In the genomic region with DNA sequence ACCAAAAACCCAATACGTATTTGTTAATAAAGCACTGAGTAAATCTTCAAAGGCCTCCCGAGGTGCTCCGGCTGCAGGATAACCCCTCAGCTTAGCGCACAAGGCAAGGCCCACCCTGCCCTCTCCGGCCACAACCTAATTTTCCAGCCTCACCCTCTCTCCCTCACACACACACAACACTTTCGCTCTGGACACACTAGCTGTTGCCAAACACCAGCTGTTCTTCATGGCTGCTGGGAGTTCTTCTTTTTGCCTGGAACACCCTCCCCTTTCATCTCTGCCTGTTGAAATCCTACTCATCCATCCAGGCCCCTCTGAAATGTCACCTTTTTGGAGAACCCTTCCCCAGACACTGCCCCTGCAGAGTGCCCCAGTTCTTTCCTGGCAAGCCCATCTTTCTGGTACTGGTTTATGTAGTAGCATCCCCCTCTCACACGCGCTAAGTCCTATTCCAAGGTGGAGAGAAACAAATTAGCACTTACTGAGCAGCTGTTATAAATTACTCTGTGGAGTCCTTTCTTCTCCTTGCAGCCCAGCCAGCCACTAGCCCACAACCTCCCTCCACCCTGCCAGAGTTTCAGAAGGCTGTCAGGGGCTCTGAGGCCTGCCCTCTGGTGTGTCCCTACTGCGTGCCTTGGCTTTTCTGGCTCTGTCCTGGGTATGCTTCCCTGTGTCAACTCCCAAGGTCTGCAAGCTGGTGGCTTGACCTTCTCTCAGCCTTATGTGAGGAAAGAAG, we compare ENCODE assay signal across 9 cellular contexts. TPM values are rescaled to one million over a fixed set of nuclear protein-coding genes. Genes with fewer than 3 reads are reported as not detected.
DNase-seq lines count a peak whose midpoint lies in the region; ATAC-seq and TF ChIP-seq lines count a peak whose summit lies in the region.
"Had no signal": no experiment of that assay in that cellular context is flagged by ENCODE, and none has a peak within 500 bp of the region (broad histone marks: within the 10 kb centered on the region; RNA-seq: fewer than 3 reads in every experiment).

No MANE protein-coding gene starts in this region.

- POLR2A ChIA-PET in Caco-2 (lab: Charles Lee), result interaction anchor here (0.6 kb wide), 1 partner anchor 81 kb away, joined by 3 read pairs; no protein-coding TSS in a partner anchor

- peak overlapping the region in 3 of 4 donors; percentile 67 to 72 (median 71) for H3K27ac ChIP-seq in body of pancreas
- H3K27ac ChIP-seq in muscle layer of colon (ENCODE audit: low read depth, low read length), result peak overlapping the region; percentile 55
- H3K27ac ChIP-seq: epithelial cell of prostate had no signal

- no peaks in the 10 kb centered on the region for H3K36me3 Mint-ChIP-seq in Caco-2 (ENCODE audit: insufficient read depth, unreplicated experiment)

- H3K9me3 ChIP-seq in Caco-2 (no peaks in the 10 kb centered on the region), body of pancreas (no peaks in the 10 kb centered on the region), muscle layer of colon (ENCODE audit: low read length) (no peaks in the 10 kb centered on the region)

- H3K4me1 Mint-ChIP-seq in Caco-2 (ENCODE audit: low read depth, unreplicated experiment), result peaks cover 14% of the 10 kb centered on the region

- no peaks in the 10 kb centered on the region for H3K27me3 ChIP-seq in Caco-2 (replicated peaks; ENCODE audit: control insufficient read depth, insufficient read depth, low read length)
- H3K27me3 ChIP-seq in body of pancreas, result no peaks in the 10 kb centered on the region
- peaks cover 0 to 9% of the 10 kb centered on the region in 2 donors for H3K27me3 ChIP-seq in muscle layer of colon (ENCODE audit: control insufficient read depth in 1 of 2, insufficient read depth in 2 of 2, low read length in 2 of 2)

- no peak overlapping the region for H3K9ac ChIP-seq in muscle layer of colon (ENCODE audit: low read length)

- no TSS peak for BruUV-seq in Caco-2 (replicated peaks; lab: Mats Ljungman, UMichigan)

- CTCF ChIA-PET in Caco-2 (lab: Charles Lee), result interaction anchor here (0.7 to 1.1 kb wide), 3 partner anchors 18 to 213 kb away, joined by 3 to 5 read pairs (median 4); no protein-coding TSS in a partner anchor

- DNase-seq in Caco-2, result no peak
- peak; percentile 12 to 20 for DNase-seq in Kasumi-1 (lab: John Stamatoyannopoulos, UW)
- peak in 2 of 4 donors; percentile 8 to 39 for DNase-seq in body of pancreas
- no peak for DNase-seq in middle frontal gyrus (ENCODE audit: extremely low spot score, low spot score)
- no peak for DNase-seq in activated CD4-positive, alpha-beta T cell treated with anti-CD3 and anti-CD28 coated beads, Interleukin-2, amount 50 U/mL, for 48 hours
- DNase-seq in 8988T, result no peak

- H3K4me3 ChIP-seq in Caco-2 (ENCODE audit: low read depth, low read length), result peak overlapping the region; percentile 67; the same call in 1 of the 2 replicates
- no peak overlapping the region for H3K4me3 ChIP-seq in body of pancreas
- peak overlapping the region in 1 of 2 donors; percentile 60 for H3K4me3 ChIP-seq in muscle layer of colon (ENCODE audit: low read depth in 1 of 2, low read length in 2 of 2)

- no peak for TF ChIP-seq POLR2A in body of pancreas (IDR thresholded peaks at IDR 0.05)

- H3K36me3 ChIP-seq in Caco-2 (ENCODE audit: control insufficient read depth, insufficient read depth, low read length), result no peaks in the 10 kb centered on the region
- no peaks in the 10 kb centered on the region for H3K36me3 ChIP-seq in body of pancreas (replicated peaks in 1 of 2; ENCODE audit: insufficient read depth in 1 of 2, low read depth in 2 of 2)
- no peaks in the 10 kb centered on the region for H3K36me3 ChIP-seq in muscle layer of colon (ENCODE audit: insufficient read depth, low read length)

- H3K4me1 ChIP-seq in Caco-2 (0 out of 2 replicates have a peak, but pooled peaks cover 3% of the 10 kb centered on the region), body of pancreas (peaks cover 37% of the 10 kb centered on the region), muscle layer of colon (ENCODE audit: insufficient read depth, low read length) (no peaks in the 10 kb centered on the region)

- TF ChIP-seq CTCF in Caco-2 (IDR thresholded peaks at IDR 0.05; ENCODE audit: insufficient read depth in 1 of 2, low read depth in 1 of 2, low read length in 1 of 2, severe bottlenecking in 1 of 2, unreplicated experiment in 1 of 2) (no peak), body of pancreas (IDR thresholded peaks at IDR 0.05) (no peak)

- 60 to 88% methylated on average over 9 of the region's 9 CpGs for WGBS in body of pancreas, 2 donors

- intact Hi-C loops in Caco-2 (cut with micrococcal nuclease; ENCODE audit: unreplicated experiment) (no loop called here), body of pancreas (cut with DNase I) (no loop called here)

- ATAC-seq in body of pancreas (no peak), GM18502 (IDR thresholded peaks at IDR 0.05; ENCODE audit: poor library complexity, unreplicated experiment) (no peak)

- H3K4me3 Mint-ChIP-seq in Caco-2 (ENCODE audit: unreplicated experiment), result peak overlapping the region; percentile 64

- no peaks in the 10 kb centered on the region for H3K27me3 Mint-ChIP-seq in Caco-2 (ENCODE audit: insufficient read depth, unreplicated experiment)

- H3K9me3 Mint-ChIP-seq in Caco-2 (ENCODE audit: unreplicated experiment), result no peaks in the 10 kb centered on the region

- peak overlapping the region; percentile 16 for H3K27ac Mint-ChIP-seq in Caco-2 (ENCODE audit: unreplicated experiment)

RNA-seq across cellular contexts. Expression of a gene that starts 0.8 kb away (rescaled TPM):
- total RNA-seq in Caco-2 (2022) (15.4 and 16.5 TPM in 2 replicates), body of pancreas (10 to 100 TPM in 1 of 2 donors, 1 to 10 TPM in 1; 7.0 to 13.8 TPM)

Comparison
In these comparisons a context has a peak if more than half of its experiments do, and no peak if none do; other contexts are left out.
1. DNase-seq: peak in Kasumi-1 (2 of 2); none in Caco-2 (0 of 2), middle frontal gyrus (single experiment), activated CD4-positive, alpha-beta T cell treated with anti-CD3 and anti-CD28 coated beads, Interleukin-2, amount 50 U/mL, for 48 hours (0 of 2) and 8988T (single experiment).